Comparison of ENCODE assay signal across 12 cellular contexts in the genomic region with DNA sequence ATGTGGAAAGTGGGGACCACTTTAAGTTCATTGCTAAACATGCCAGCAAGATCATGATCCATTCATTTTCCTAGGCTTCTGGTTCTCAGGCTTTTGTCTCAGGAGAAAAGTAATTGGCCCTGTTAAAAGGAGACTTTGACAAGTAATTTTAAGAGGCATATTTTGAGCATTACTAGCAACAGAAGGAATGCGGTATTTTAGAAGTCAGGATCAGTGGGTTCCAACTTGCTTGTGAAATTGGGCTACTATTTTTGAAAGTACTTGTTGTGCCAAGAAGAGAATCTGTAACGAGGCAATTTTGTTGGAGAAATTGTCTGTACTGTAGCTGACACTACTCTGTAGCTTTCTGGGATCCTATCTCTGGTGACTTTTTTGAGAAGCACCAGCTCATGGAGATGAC. TPM values are rescaled to one million over a fixed set of nuclear protein-coding genes. Genes with fewer than 3 reads are reported as not detected.
A peak's percentile ranks its signal among the peaks of the same experiment; 100 is the strongest.
DNase-seq lines count a peak whose midpoint lies in the region; ATAC-seq and TF ChIP-seq lines count a peak whose summit lies in the region.
"Had no signal": no experiment of that assay in that cellular context is flagged by ENCODE, and none has a peak within 500 bp of the region (broad histone marks: within the 10 kb centered on the region; RNA-seq: fewer than 3 reads in every experiment).

No MANE protein-coding gene starts in this region.

- no peaks in the 10 kb centered on the region for H3K27me3 ChIP-seq in body of pancreas
- no peaks in the 10 kb centered on the region for H3K27me3 ChIP-seq in left ventricle myocardium inferior (ENCODE audit: low read depth)
- H3K27me3 ChIP-seq in skeletal muscle satellite cell (ENCODE audit: control insufficient read depth, insufficient read depth, low read length): no peaks in the 10 kb centered on the region
- H3K27me3 ChIP-seq in tibial nerve: no peaks in the 10 kb centered on the region

- H3K4me1 ChIP-seq in body of pancreas (no peaks in the 10 kb centered on the region), left ventricle myocardium inferior (peaks cover 55% of the 10 kb centered on the region), skeletal muscle satellite cell (ENCODE audit: control insufficient read depth, insufficient read depth, low read length) (peaks cover 48% of the 10 kb centered on the region), tibial nerve (peaks cover 0 to 44% (median 7%) of the 10 kb centered on the region in 4 donors)

- H3K36me3 ChIP-seq in body of pancreas (replicated peaks in 1 of 2; ENCODE audit: insufficient read depth in 1 of 2, low read depth in 2 of 2) (no peaks in the 10 kb centered on the region), left ventricle myocardium inferior (no peaks in the 10 kb centered on the region), skeletal muscle satellite cell (ENCODE audit: insufficient read depth, low read length) (no peaks in the 10 kb centered on the region), tibial nerve (no peaks in the 10 kb centered on the region)

- intact Hi-C loops in body of pancreas (cut with DNase I) (no loop called here), left ventricle myocardium inferior (cut with micrococcal nuclease) (no loop called here)

- H3K4me2 ChIP-seq in skeletal muscle satellite cell (ENCODE audit: low read length): peak overlapping the region; percentile 62

- TF ChIP-seq POLR2A in body of pancreas (IDR thresholded peaks at IDR 0.05) (no peak), tibial nerve (IDR thresholded peaks at IDR 0.05) (no peak)

- peak in 1 of 2 donors; percentile 80 for TF ChIP-seq EP300 in tibial nerve (IDR thresholded peaks at IDR 0.05)

- H3K4me3 ChIP-seq in body of pancreas (no peak overlapping the region), left ventricle myocardium inferior (no peak overlapping the region), skeletal muscle satellite cell (ENCODE audit: low read length) (no peak overlapping the region), tibial nerve (no peak overlapping the region)

- TF ChIP-seq CTCF in body of pancreas (IDR thresholded peaks at IDR 0.05) (no peak), left ventricle myocardium inferior (IDR thresholded peaks at IDR 0.05; ENCODE audit: borderline replicate concordance) (no peak), tibial nerve (IDR thresholded peaks at IDR 0.05) (no peak)

- peak; percentile 24 for ATAC-seq in body of pancreas
- ATAC-seq: left colon had no signal

- H3K27ac ChIP-seq in body of pancreas: no peak overlapping the region
- peak overlapping the region; percentile 90 for H3K27ac ChIP-seq in left ventricle myocardium inferior (replicated peaks)
- peak overlapping the region in 2 of 4 donors; percentile 37 to 56 for H3K27ac ChIP-seq in tibial nerve

- H3K9ac ChIP-seq in skeletal muscle satellite cell (ENCODE audit: low read depth, low read length): peak overlapping the region; percentile 55

- DNase-seq in GM04504 (ENCODE audit: low read depth): peak; percentile 82
- DNase-seq in body of pancreas: no peak
- DNase-seq in left ventricle myocardium inferior: no peak
- DNase-seq in activated naive CD4-positive, alpha-beta T cell (lab: John Stamatoyannopoulos, UW): no peak
- DNase-seq in NCI-H748 treated with DMSO at 0.1 percent for 48 hours (lab: John Stamatoyannopoulos, UW): no peak
- no peak for DNase-seq in NCI-H774 (lab: John Stamatoyannopoulos, UW)
- DNase-seq in tibial nerve (ENCODE audit: low spot score in 2 of 2): no peak
- DNase-seq: activated T-cell treated with anti-CD3 and anti-CD28 coated beads, Interleukin-2, amount 50 U/mL, for 4 hours; left colon; NK-92 treated with Interleukin-12 subunit alpha and Interleukin-12 subunit beta, amount 100 ng/mL, for 24 hours; T-helper 2 cell had no signal

- 71 to 91% methylated on average over 2 of the region's 2 CpGs for WGBS in body of pancreas, 2 donors
- WGBS in tibial nerve, 2 donors: 14 to 19% methylated on average over 2 of the region's 2 CpGs

- H3K9me3 ChIP-seq in body of pancreas (no peaks in the 10 kb centered on the region), left ventricle myocardium inferior (replicated peaks) (no peaks in the 10 kb centered on the region), skeletal muscle satellite cell (replicated peaks; ENCODE audit: low read length) (no peaks in the 10 kb centered on the region), tibial nerve (no peaks in the 10 kb centered on the region)

RNA-seq across cellular contexts. Expression of gene CERS6, which starts 59.4 kb away (rescaled TPM):
- total RNA-seq in body of pancreas (10 to 100 TPM; 12.5 to 16.3 TPM), left ventricle myocardium inferior (68.9 TPM), tibial nerve (10 to 100 TPM; 37.7 to 38.7 (median 37.8) TPM)
- total RNA-seq in skeletal muscle satellite cell (2012; rRNA removed): 26.6 and 27.5 TPM in 2 replicates
